In the genomic region with DNA sequence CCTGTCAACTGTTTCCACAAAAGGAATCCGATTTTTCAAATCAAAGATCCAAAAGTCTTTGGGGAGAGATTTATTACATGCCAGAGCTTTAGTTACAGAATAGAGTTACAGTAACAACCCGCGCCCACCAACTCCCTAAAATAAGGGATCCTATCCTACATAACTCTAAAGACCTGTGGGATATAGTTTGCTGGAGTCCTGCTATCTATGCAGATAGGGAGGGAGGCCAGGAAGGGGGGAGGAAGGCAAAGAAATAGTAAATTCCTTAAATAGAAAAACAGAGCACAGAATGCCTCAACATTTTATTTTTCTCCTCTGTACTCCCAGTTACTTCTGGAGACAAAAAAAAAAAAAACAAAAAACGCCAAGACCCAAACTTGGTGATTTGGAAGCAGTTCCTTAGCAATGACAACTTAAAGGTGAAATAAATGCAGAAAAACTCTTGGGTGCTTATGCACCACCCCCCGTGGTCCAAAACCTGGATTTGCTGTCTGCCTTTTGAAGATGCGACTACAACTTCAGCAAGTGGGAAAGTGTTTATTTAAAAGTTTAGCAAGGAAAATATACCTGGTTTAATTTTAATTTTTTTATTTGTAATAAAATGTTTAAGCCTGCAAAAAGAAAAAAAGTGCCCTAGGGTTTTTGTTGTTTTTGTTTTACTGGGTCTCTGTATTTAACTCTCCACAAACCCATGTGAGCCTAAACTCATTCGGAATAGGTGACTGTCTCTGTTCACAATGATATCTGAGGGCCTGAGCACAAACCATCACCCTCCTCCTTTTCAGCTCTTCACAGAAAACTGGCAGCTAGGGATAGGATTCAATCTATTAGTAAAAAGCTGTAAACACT, we compare ENCODE assay signal across 14 cellular contexts. TPM values are rescaled to one million over a fixed set of nuclear protein-coding genes. Genes with fewer than 3 reads are reported as not detected.
A peak's percentile ranks its signal among the peaks of the same experiment; 100 is the strongest.
DNase-seq lines count a peak whose midpoint lies in the region; ATAC-seq, FAIRE-seq and TF ChIP-seq lines count a peak whose summit lies in the region.
"Had no signal": no experiment of that assay in that cellular context is flagged by ENCODE, and none has a peak within 500 bp of the region (broad histone marks: within the 10 kb centered on the region; RNA-seq: fewer than 3 reads in every experiment).

No MANE protein-coding gene starts in this region.

- H3K9ac ChIP-seq in HUES6 (ENCODE audit: low read length) (peak overlapping the region; percentile 65), GM12878 (ENCODE audit: control insufficient read depth, insufficient read depth, low read length) (no peak overlapping the region)

- H3K9me3 ChIP-seq in BE2C, result no peaks in the 10 kb centered on the region
- H3K9me3 ChIP-seq in HUES6 (ENCODE audit: control insufficient read depth, insufficient read depth, low read depth, low read length), result no peaks in the 10 kb centered on the region
- H3K9me3 ChIP-seq in GM12878 (replicated peaks; ENCODE audit: control insufficient read depth, insufficient read depth, low read length), result no peaks in the 10 kb centered on the region
- no peaks in the 10 kb centered on the region for H3K9me3 ChIP-seq in mesodermal cell (ENCODE audit: control insufficient read depth, low read length)
- H3K9me3 ChIP-seq in CD4-positive, alpha-beta memory T cell (ENCODE audit: control insufficient read depth in 1 of 2, low read length in 2 of 2), result no peaks in the 10 kb centered on the region
- H3K9me3 ChIP-seq: sigmoid colon had no signal

- peaks cover 83 to 86% of the 10 kb centered on the region in 2 donors for H3K27me3 Mint-ChIP-seq in T-cell
- H3K27me3 Mint-ChIP-seq in CD4-positive, alpha-beta memory T cell, result peaks cover 65 to 69% of the 10 kb centered on the region in 2 donors

- H3K4me1 ChIP-seq in BE2C, result no peaks in the 10 kb centered on the region
- H3K4me1 ChIP-seq in HUES6 (ENCODE audit: control insufficient read depth, insufficient read depth, low read length), result peaks cover 23% of the 10 kb centered on the region
- no peaks in the 10 kb centered on the region for H3K4me1 ChIP-seq in GM12878 (ENCODE audit: control insufficient read depth, insufficient read depth, low read length)
- H3K4me1 ChIP-seq in mesodermal cell (ENCODE audit: control insufficient read depth, insufficient read depth, low read length, poor library complexity, severe bottlenecking), result peaks cover 19% of the 10 kb centered on the region
- peaks cover 23% of the 10 kb centered on the region for H3K4me1 ChIP-seq in CD4-positive, alpha-beta memory T cell (ENCODE audit: insufficient read depth, low read length)

- peaks cover 6 to 16% (median 9%) of the 10 kb centered on the region in 3 donors for H3K4me1 Mint-ChIP-seq in T-cell
- peaks cover 2 to 15% (median 9%) of the 10 kb centered on the region in 4 donors for H3K4me1 Mint-ChIP-seq in CD4-positive, alpha-beta memory T cell

- H3K4me3 ChIP-seq in BE2C (ENCODE audit: low read depth, low read length), result peak overlapping the region; percentile 28
- H3K4me3 ChIP-seq in HUES6 (ENCODE audit: low read depth, low read length), result peak overlapping the region; percentile 63
- H3K4me3 ChIP-seq in GM12878, result no peak overlapping the region
- H3K4me3 ChIP-seq in mesodermal cell (ENCODE audit: extremely low read depth, insufficient read depth, low read length, poor library complexity, severe bottlenecking), result peak overlapping the region; percentile 36
- no peak overlapping the region for H3K4me3 ChIP-seq in CD4-positive, alpha-beta memory T cell (ENCODE audit: low read length in 2 of 2)

- no peak overlapping the region for H2AFZ ChIP-seq in GM12878 (ENCODE audit: control insufficient read depth, low read depth, low read length)

- no peaks in the 10 kb centered on the region for H3K36me3 ChIP-seq in BE2C
- no peaks in the 10 kb centered on the region for H3K36me3 ChIP-seq in HUES6 (ENCODE audit: control insufficient read depth, insufficient read depth, low read length)
- H3K36me3 ChIP-seq in GM12878 (ENCODE audit: control insufficient read depth in 2 of 2, insufficient read depth in 2 of 2, low read length in 1 of 2), result no peaks in the 10 kb centered on the region
- H3K36me3 ChIP-seq in mesodermal cell (ENCODE audit: control insufficient read depth, insufficient read depth, low read length), result no peaks in the 10 kb centered on the region
- no peaks in the 10 kb centered on the region for H3K36me3 ChIP-seq in CD4-positive, alpha-beta memory T cell (ENCODE audit: insufficient read depth, low read length)
- H3K36me3 ChIP-seq: sigmoid colon had no signal

- no peak for TF ChIP-seq POLR2A in GM12878 (IDR thresholded peaks at IDR 0.05; ENCODE audit: low read depth, low read length)

- no peaks in the 10 kb centered on the region for H3K9me3 Mint-ChIP-seq in T-cell
- peaks cover 0 to 14% (median 2%) of the 10 kb centered on the region in 8 donors for H3K9me3 Mint-ChIP-seq in CD4-positive, alpha-beta memory T cell

- ATAC-seq in GM12878 (no peak), T-cell (replicated peaks in 1 of 4) (no peak), HG02798 (IDR thresholded peaks at IDR 0.05; ENCODE audit: poor library complexity, unreplicated experiment) (no peak)
- ATAC-seq: activated CD4-positive, CD25-positive, alpha-beta regulatory T cell treated with anti-CD3 and anti-CD28 coated beads, Interleukin-2, amount 50 U/mL, for 24 hours had no signal

- no peaks in the 10 kb centered on the region for H3K79me2 ChIP-seq in GM12878 (ENCODE audit: control insufficient read depth, insufficient read depth, low read length)

- no peak for TF ChIP-seq EP300 in GM12878 (IDR thresholded peaks at IDR 0.05; ENCODE audit: borderline replicate concordance in 1 of 2, control insufficient read depth in 1 of 2, low read depth in 2 of 2, low read length in 2 of 2)

- RAD21 ChIA-PET in GM12878 (lab: Charles Lee; ENCODE audit: unreplicated experiment), result no interaction called here

- POLR2A ChIA-PET in GM12878 (lab: Charles Lee) (no interaction called here), T-cell (lab: Charles Lee) (no interaction called here)
- POLR2A ChIA-PET in CD4-positive, alpha-beta memory T cell (lab: Charles Lee; ENCODE audit: partially characterized antibody), result no interaction called here

- no peaks in the 10 kb centered on the region for H3K36me3 Mint-ChIP-seq in T-cell
- no peaks in the 10 kb centered on the region for H3K36me3 Mint-ChIP-seq in CD4-positive, alpha-beta memory T cell

- intact Hi-C loops in GM12878 (cut with micrococcal nuclease; ENCODE audit: unreplicated experiment), result no loop called here
- intact Hi-C loops in CD4-positive, alpha-beta memory T cell (cut with micrococcal nuclease), result no loop called here

- FAIRE-seq in GM12878 (lab: Jason Lieb, UNC), result no peak
- FAIRE-seq: GM18507 had no signal

- in situ Hi-C loops in GM12878 (cut with MboI), result no loop called here

- no peak overlapping the region for H3K27ac Mint-ChIP-seq in T-cell
- H3K27ac Mint-ChIP-seq in CD4-positive, alpha-beta memory T cell, result peak overlapping the region in 1 of 7 donors; percentile 18

- CTCF ChIA-PET in GM12878 (lab: Yijun Ruan, JAX), result no interaction called here
- CTCF ChIA-PET in T-cell (lab: Charles Lee), result interaction anchor here (0.9 to 1.0 kb wide), 2 partner anchors 209 to 222 kb away, joined by 3 to 4 read pairs; no protein-coding TSS in a partner anchor
- CTCF ChIA-PET in CD4-positive, alpha-beta memory T cell (lab: Charles Lee; ENCODE audit: partially characterized antibody), result interaction anchor here (1.2 kb wide), 1 partner anchor 32 kb away, joined by 3 read pairs; no protein-coding TSS in a partner anchor

- no peak for TF ChIP-seq RAD21 in GM12878 (IDR thresholded peaks at IDR 0.05; ENCODE audit: insufficient read depth, low read depth, low read length)

- DNase-seq in BE2C (no peak), GM12878 (ENCODE audit: low read depth, low spot score) (no peak), T-cell (no peak)
- DNase-seq in CD4-positive, alpha-beta memory T cell, result no peak
- no peak for DNase-seq in activated CD4-positive, alpha-beta T cell treated with anti-CD3 and anti-CD28 coated beads, Interleukin-2, amount 50 U/mL, for 48 hours
- DNase-seq: activated effector memory CD4-positive, alpha-beta T cell treated with Interleukin-2 at 50 U/mL for 16 hours; GDM1; NCI-H187; sigmoid colon had no signal

- no peaks in the 10 kb centered on the region for H4K20me1 ChIP-seq in GM12878 (ENCODE audit: control insufficient read depth, insufficient read depth)

- WGBS in GM12878 (ENCODE audit: insufficient coverage, insufficient replicate concordance, low lambda C conversion rate, missing lambda C conversion rate), result 1% methylated on average over 7 of the region's 7 CpGs
- WGBS in mesodermal cell (ENCODE audit: insufficient coverage in 2 of 2), 2 experiments, result 0 to 15% methylated on average over 1 to 2 of the region's 7 CpGs

- SMC1A ChIA-PET in GM12878 (lab: Charles Lee; ENCODE audit: uncharacterized antibody, unreplicated experiment), result no interaction called here

- H3K27ac ChIP-seq in HUES6 (ENCODE audit: low read depth, low read length), result no peak overlapping the region
- H3K27ac ChIP-seq in GM12878 (ENCODE audit: control insufficient read depth, insufficient read depth), result no peak overlapping the region
- H3K27ac ChIP-seq in mesodermal cell (ENCODE audit: low read depth, low read length, severe bottlenecking), result peak overlapping the region; percentile 86
- H3K27ac ChIP-seq in CD4-positive, alpha-beta memory T cell (ENCODE audit: low read depth, low read length), result no peak overlapping the region

- no peak overlapping the region for H3K4me3 Mint-ChIP-seq in T-cell
- H3K4me3 Mint-ChIP-seq in CD4-positive, alpha-beta memory T cell, result peak overlapping the region in 2 of 8 donors; percentile 24 to 44

- BruUV-seq in GM12878 (replicated peaks; lab: Mats Ljungman, UMichigan), result no TSS peak

- peaks cover 96% of the 10 kb centered on the region for H3K27me3 ChIP-seq in BE2C
- peaks cover 99% of the 10 kb centered on the region for H3K27me3 ChIP-seq in HUES6 (ENCODE audit: control insufficient read depth, insufficient read depth, low read length)
- peaks cover 14 to 27% of the 10 kb centered on the region in 2 experiments for H3K27me3 ChIP-seq in GM12878 (replicated peaks in 1 of 2; ENCODE audit: control insufficient read depth in 2 of 2, insufficient read depth in 2 of 2, low read length in 1 of 2)
- H3K27me3 ChIP-seq in CD4-positive, alpha-beta memory T cell (ENCODE audit: insufficient read depth, low read length), result peaks cover 90% of the 10 kb centered on the region

- TF ChIP-seq CTCF in BE2C (IDR thresholded peaks at IDR 0.05; ENCODE audit: low read depth, low read length) (no peak), GM12878 (IDR thresholded peaks at IDR 0.05 in 2 of 3, conservative IDR thresholded peaks at IDR 0.05 in 1 of 3; ENCODE audit: control insufficient read depth in 2 of 3, extremely low read depth in 1 of 3, insufficient read depth in 1 of 3, low read depth in 3 of 3, low read length in 3 of 3) (no peak)

- no peak overlapping the region for H3K4me2 ChIP-seq in GM12878 (ENCODE audit: control insufficient read depth, insufficient read depth)

RNA-seq across cellular contexts. Expression of gene FOXD1, which starts 10.3 kb away (rescaled TPM):
- 2.8 TPM for polyA plus RNA-seq in BE2C (2012; ENCODE audit: insufficient read depth, insufficient read length, low read depth)
- total RNA-seq in GM12878 (2013; cell fraction: nucleolus; rRNA removed), result not detected in 2 replicates
- total RNA-seq in GM12878 (2014; rRNA removed), result not detected in 2 replicates
- not detected in 2 replicates for total RNA-seq in GM12878 (2014; rRNA removed; fragmentation: Illumina TruSeq; extraction: Trizol)
- total RNA-seq in GM12878 (2021), result not detected in 2 replicates
- polyA plus RNA-seq in GM12878 (2011; ENCODE audit: low read depth), result not detected
- polyA plus RNA-seq in GM12878 (2011; rRNA removed), result not detected in 2 replicates
- not detected in 2 replicates for polyA plus RNA-seq in GM12878 (2011; cell fraction: cytosol; rRNA removed)
- polyA plus RNA-seq in GM12878 (2011; cell fraction: nucleus; rRNA removed), result not detected in 2 replicates
- 0.04 and 0.18 TPM in 2 replicates for polyA plus RNA-seq in GM12878 (2012)
- polyA plus RNA-seq in GM12878 (2014; fragmentation: Illumina TruSeq; extraction: Trizol), result not detected in 2 replicates
- not detected for polyA plus RNA-seq in GM12878 (2014; fragmentation: Nextera tagmentation; extraction: Ambion mirVana)
- not detected in 2 replicates for polyA plus RNA-seq in GM12878 (2014; rRNA removed)
- not detected for polyA plus RNA-seq in GM12878 (2016; fragmentation: Nextera tagmentation; extraction: Ambion mirVana)
- polyA minus RNA-seq in GM12878 (2011; rRNA and poly(A)+ RNA removed), result not detected in 2 replicates
- not detected in 2 replicates for polyA minus RNA-seq in GM12878 (2011; cell fraction: cytosol; rRNA and poly(A)+ RNA removed)
- polyA minus RNA-seq in GM12878 (2011; cell fraction: nucleus; rRNA and poly(A)+ RNA removed), result not detected in 2 replicates
- 26.0 TPM for polyA plus RNA-seq in mesodermal cell (2013, experiment 1 of 2)
- 31.6 TPM for polyA plus RNA-seq in mesodermal cell (2013, experiment 2 of 2)
- under 1 TPM in 3 of 5 donors, not detected in 2; 0.20 to 0.68 (median 0.39) TPM for total RNA-seq in T-cell
- total RNA-seq in CD4-positive, alpha-beta memory T cell, result not detected
- polyA plus RNA-seq in CD4-positive, alpha-beta memory T cell, result under 1 TPM in 1 of 2 donors, not detected in 1; 0.08 TPM

RNA-seq across cellular contexts. Expression of gene BTF3, which starts 60.0 kb away (rescaled TPM):
- 926 TPM for polyA plus RNA-seq in BE2C (2012; ENCODE audit: insufficient read depth, insufficient read length, low read depth)
- total RNA-seq in GM12878 (2013; cell fraction: nucleolus; rRNA removed), result 66.9 and 73.7 TPM in 2 replicates
- total RNA-seq in GM12878 (2014; rRNA removed), result 492 and 532 TPM in 2 replicates
- 855 and 860 TPM in 2 replicates for total RNA-seq in GM12878 (2014; rRNA removed; fragmentation: Illumina TruSeq; extraction: Trizol)
- total RNA-seq in GM12878 (2021), result 836 and 848 TPM in 2 replicates
- polyA plus RNA-seq in GM12878 (2011; ENCODE audit: low read depth), result 1,276 TPM
- 807 and 1,223 TPM in 2 replicates for polyA plus RNA-seq in GM12878 (2011; rRNA removed)
- 414 and 476 TPM in 2 replicates for polyA plus RNA-seq in GM12878 (2011; cell fraction: cytosol; rRNA removed)
- 251 and 283 TPM in 2 replicates for polyA plus RNA-seq in GM12878 (2011; cell fraction: nucleus; rRNA removed)
- polyA plus RNA-seq in GM12878 (2012), result 1,031 and 1,134 TPM in 2 replicates
- polyA plus RNA-seq in GM12878 (2014; fragmentation: Illumina TruSeq; extraction: Trizol), result 1,650 and 1,701 TPM in 2 replicates
- polyA plus RNA-seq in GM12878 (2014; fragmentation: Nextera tagmentation; extraction: Ambion mirVana), result 1,000 to 10,000 TPM; 1,064 to 1,108 TPM
- polyA plus RNA-seq in GM12878 (2014; rRNA removed), result 830 and 886 TPM in 2 replicates
- polyA plus RNA-seq in GM12878 (2016; fragmentation: Nextera tagmentation; extraction: Ambion mirVana), result 100 to 1,000 TPM; 922 to 993 TPM
- 342 and 537 TPM in 2 replicates for polyA minus RNA-seq in GM12878 (2011; rRNA and poly(A)+ RNA removed)
- polyA minus RNA-seq in GM12878 (2011; cell fraction: cytosol; rRNA and poly(A)+ RNA removed), result 199 and 249 TPM in 2 replicates
- 67.9 and 87.3 TPM in 2 replicates for polyA minus RNA-seq in GM12878 (2011; cell fraction: nucleus; rRNA and poly(A)+ RNA removed)
- 799 TPM for polyA plus RNA-seq in mesodermal cell (2013, experiment 1 of 2)
- 865 TPM for polyA plus RNA-seq in mesodermal cell (2013, experiment 2 of 2)
- 100 to 1,000 TPM; 585 to 688 (median 639) TPM for total RNA-seq in T-cell
- 100 to 1,000 TPM; 538 to 557 TPM for total RNA-seq in CD4-positive, alpha-beta memory T cell
- 100 to 1,000 TPM; 757 to 779 TPM for polyA plus RNA-seq in CD4-positive, alpha-beta memory T cell

Comparison
In these comparisons a context has a peak if more than half of its experiments do, and no peak if none do; other contexts are left out.
1. H3K4me3 ChIP-seq: peak in BE2C (single experiment), HUES6 (single experiment) and mesodermal cell (single experiment); none in GM12878 (single experiment) and CD4-positive, alpha-beta memory T cell (0 of 2).